In genomic region chr17:47925677-47925987, GRCh38 we compare ENCODE assay signal across 3 cellular contexts.
TF ChIP-seq lines count a peak whose summit lies in the region.

No MANE protein-coding gene starts in this region.

TF ChIP-seq in A549, 52 proteins besides CTCF, POLR2A, EP300 and RAD21:
- TF ChIP-seq MAFK (IDR thresholded peaks at IDR 0.05; ENCODE audit: partially characterized antibody) = peak; percentile 94
- TF ChIP-seq EHMT2 (IDR thresholded peaks at IDR 0.05; ENCODE audit: low read depth) = no peak
- no peak for TF ChIP-seq HDAC2 (IDR thresholded peaks at IDR 0.05)
TF ChIP-seq in A549: peak in this region for 1.

TF ChIP-seq in IMR-90, 13 proteins besides CTCF, POLR2A, EP300 and RAD21:
- no peak for TF ChIP-seq ELK1 (IDR thresholded peaks at IDR 0.05; ENCODE audit: borderline replicate concordance, low read depth, low read length)
- no peak for TF ChIP-seq SMC3 (IDR thresholded peaks at IDR 0.05; ENCODE audit: low read depth, low read length)
- TF ChIP-seq MAZ (IDR thresholded peaks at IDR 0.05; ENCODE audit: borderline replicate concordance, low read depth, low read length) = no peak
- TF ChIP-seq NFE2L2 (IDR thresholded peaks at IDR 0.05; ENCODE audit: low read depth, low read length) = no peak
- no peak for TF ChIP-seq FOS (IDR thresholded peaks at IDR 0.05; ENCODE audit: low read depth, low read length)
- no peak for TF ChIP-seq CHD1 (IDR thresholded peaks at IDR 0.05; ENCODE audit: low read depth, low read length)
- TF ChIP-seq MAFK (IDR thresholded peaks at IDR 0.05; ENCODE audit: low read depth, low read length) = peak; percentile 96
- TF ChIP-seq USF2 (IDR thresholded peaks at IDR 0.05; ENCODE audit: low read depth, low read length) = no peak
TF ChIP-seq in IMR-90: peak in this region for 1.

TF ChIP-seq in K562, 482 proteins besides CTCF, POLR2A, EP300 and RAD21:
- TF ChIP-seq MAFK (IDR thresholded peaks at IDR 0.05; ENCODE audit: low read length) = peak; percentile 90
- no peak for TF ChIP-seq NUFIP1 (IDR thresholded peaks at IDR 0.05; ENCODE audit: partially characterized antibody)
- no peak for TF ChIP-seq TCF3 (CRISPR knock-in tag; IDR thresholded peaks at IDR 0.05)
- peak; percentile 85 for TF ChIP-seq C11orf30 (IDR thresholded peaks at IDR 0.05; ENCODE audit: low read depth)
- peak; percentile 91 for TF ChIP-seq MAFF (IDR thresholded peaks at IDR 0.05; ENCODE audit: low read length)
- TF ChIP-seq ZNF316 (IDR thresholded peaks at IDR 0.05) = peak; percentile 94
- no peak for TF ChIP-seq JUND (IDR thresholded peaks at IDR 0.05; ENCODE audit: borderline replicate concordance, low read depth, low read length)
- TF ChIP-seq JUND (tag; IDR thresholded peaks at IDR 0.05; ENCODE audit: borderline replicate concordance, low read depth, low read length) = no peak
- no peak for TF ChIP-seq NELFE (IDR thresholded peaks at IDR 0.05; ENCODE audit: insufficient read depth, insufficient read length)
- no peak for TF ChIP-seq MCM2 (IDR thresholded peaks at IDR 0.05; ENCODE audit: low read depth)
- peak; percentile 91 for TF ChIP-seq MAFG (tag; conservative IDR thresholded peaks at IDR 0.05)
